ENCODE assay signal across 1 cellular context in genomic region chr3:11480663-11481298, GRCh38.
TF ChIP-seq lines count a peak whose summit lies in the region.

No MANE protein-coding gene starts in this region.

TF ChIP-seq in H1, 55 proteins besides CTCF, POLR2A, EP300 and RAD21:
- TF ChIP-seq NRF1 (IDR thresholded peaks at IDR 0.05; ENCODE audit: low read depth, low read length) (no peak), SIRT6 (IDR thresholded peaks at IDR 0.05; ENCODE audit: low read length) (no peak), TCF12 (IDR thresholded peaks at IDR 0.05; ENCODE audit: low read depth, low read length) (0 out of 2 replicates have a peak, but pooled peaks have one; percentile 7), ZNF274 (IDR thresholded peaks at IDR 0.05; ENCODE audit: borderline replicate concordance, extremely low read depth, low read length) (no peak), SP1 (IDR thresholded peaks at IDR 0.05; ENCODE audit: low read depth, low read length) (peak; percentile 46; the same call in 1 of the 2 replicates), FOSL1 (IDR thresholded peaks at IDR 0.05; ENCODE audit: insufficient read depth, low read depth, low read length) (no peak), MAX (IDR thresholded peaks at IDR 0.05) (no peak), SRF (IDR thresholded peaks at IDR 0.05; ENCODE audit: low read depth, low read length) (no peak), ASH2L (IDR thresholded peaks at IDR 0.05; ENCODE audit: low read length) (no peak), SIN3A (conservative IDR thresholded peaks at IDR 0.05 in 1 of 2, IDR thresholded peaks at IDR 0.05 in 1 of 2; ENCODE audit: low read depth in 1 of 2, low read length in 2 of 2) (peak in 1 of 2 experiments; percentile 20; a peak in 1 of 4 replicates), CBX5 (IDR thresholded peaks at IDR 0.05; ENCODE audit: low read depth, low read length) (no peak), KDM5A (IDR thresholded peaks at IDR 0.05; ENCODE audit: low read length) (no peak), USF2 (IDR thresholded peaks at IDR 0.05; ENCODE audit: low read length) (no peak), CHD2 (IDR thresholded peaks at IDR 0.05; ENCODE audit: low read length) (no peak), POU5F1 (IDR thresholded peaks at IDR 0.05; ENCODE audit: low read depth, low read length) (peak; percentile 56; the same call in 1 of the 2 replicates), YY1 (IDR thresholded peaks at IDR 0.05; ENCODE audit: low read depth, low read length) (peak; percentile 62; the same call in 1 of the 2 replicates), GABPA (IDR thresholded peaks at IDR 0.05; ENCODE audit: borderline replicate concordance, insufficient read depth, low read length) (no peak), KDM1A (IDR thresholded peaks at IDR 0.05; ENCODE audit: borderline replicate concordance, low read length) (no peak), NANOG (IDR thresholded peaks at IDR 0.05; ENCODE audit: insufficient read depth, low read depth, low read length, poor library complexity, severe bottlenecking) (peak; percentile 44), JUND (IDR thresholded peaks at IDR 0.05; ENCODE audit: low read length) (no peak), TBP (IDR thresholded peaks at IDR 0.05; ENCODE audit: low read depth, low read length) (no peak)
